In genomic region chr9:95037789-95038521, GRCh38 we compare ENCODE assay signal across 1 cellular context.
TF ChIP-seq lines count a peak whose summit lies in the region.

No MANE protein-coding gene starts in this region.

TF ChIP-seq in GM12878, 131 proteins besides CTCF, POLR2A, EP300 and RAD21 (continued from another document):
- TF ChIP-seq ZBTB40 (IDR thresholded peaks at IDR 0.05; ENCODE audit: borderline replicate concordance), result no peak
- no peak for TF ChIP-seq RBBP5 (conservative IDR thresholded peaks at IDR 0.05)
- TF ChIP-seq GABPA (IDR thresholded peaks at IDR 0.05; ENCODE audit: low read depth), result no peak
- no peak for TF ChIP-seq STAT1 (conservative IDR thresholded peaks at IDR 0.05)
- no peak for TF ChIP-seq BACH1 (IDR thresholded peaks at IDR 0.05; ENCODE audit: borderline replicate concordance)
- no peak for TF ChIP-seq HSF1 (IDR thresholded peaks at IDR 0.05; ENCODE audit: low read depth, low read length)
- TF ChIP-seq FOS (IDR thresholded peaks at IDR 0.05; ENCODE audit: borderline replicate concordance, extremely low read depth, insufficient read length), result no peak
- TF ChIP-seq ZNF217 (IDR thresholded peaks at IDR 0.05), result no peak
- TF ChIP-seq BCLAF1 (IDR thresholded peaks at IDR 0.05), result no peak
- TF ChIP-seq NR2F1 (conservative IDR thresholded peaks at IDR 0.05), result no peak
- no peak for TF ChIP-seq ATF3 (IDR thresholded peaks at IDR 0.05; ENCODE audit: borderline replicate concordance, extremely low read depth, low read depth, low read length)
- TF ChIP-seq ZBTB33 (IDR thresholded peaks at IDR 0.05), result no peak
